In the genomic region with DNA sequence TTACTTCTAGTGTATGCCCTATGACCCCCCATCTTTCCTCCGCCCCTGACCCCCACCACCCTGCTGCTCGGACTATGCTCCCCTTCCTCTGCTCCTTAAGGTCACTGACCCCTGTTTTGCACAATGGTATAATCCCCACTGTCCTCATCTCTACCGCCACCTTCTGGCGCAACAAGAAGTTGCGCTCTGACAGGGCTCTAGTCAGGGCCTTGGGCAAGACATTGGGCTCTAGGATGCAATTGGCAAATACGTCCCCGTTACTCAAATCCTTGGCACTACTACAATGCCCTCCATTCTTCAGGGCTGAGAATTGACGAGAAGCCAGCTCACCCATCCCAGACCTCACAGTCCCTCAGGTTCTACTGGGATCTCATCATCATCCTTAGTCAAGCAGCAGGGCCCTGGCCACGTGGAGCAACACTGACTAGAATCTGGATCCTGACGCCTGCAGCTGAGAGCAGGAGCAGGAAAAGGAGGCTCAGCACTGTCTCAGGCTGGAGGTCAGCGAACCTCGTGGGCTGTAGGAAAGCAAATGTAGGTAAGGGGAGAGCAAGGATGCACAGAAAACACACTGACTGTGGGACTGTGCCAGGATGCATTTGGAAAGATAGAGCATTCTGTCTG, we compare ENCODE assay signal across 9 cellular contexts. TPM values are rescaled to one million over a fixed set of nuclear protein-coding genes. Genes with fewer than 3 reads are reported as not detected.
DNase-seq lines count a peak whose midpoint lies in the region; ATAC-seq, FAIRE-seq and TF ChIP-seq lines count a peak whose summit lies in the region.
"Had no signal": no experiment of that assay in that cellular context is flagged by ENCODE, and none has a peak within 500 bp of the region (broad histone marks: within the 10 kb centered on the region; RNA-seq: fewer than 3 reads in every experiment).

No MANE protein-coding gene starts in this region.

- H3K9me1 ChIP-seq in keratinocyte (ENCODE audit: control insufficient read depth, extremely low read depth, insufficient read depth, low read length): no peaks in the 10 kb centered on the region

- H3K4me1 ChIP-seq in keratinocyte (ENCODE audit: control insufficient read depth, extremely low read depth, insufficient read depth, low read length): no peaks in the 10 kb centered on the region

- no peaks in the 10 kb centered on the region for H3K79me2 ChIP-seq in keratinocyte (ENCODE audit: control insufficient read depth, insufficient read depth, low read length)

- peak; percentile 95 for ATAC-seq in GM21723 (IDR thresholded peaks at IDR 0.05; ENCODE audit: unreplicated experiment)

- no peaks in the 10 kb centered on the region for H3K36me3 ChIP-seq in keratinocyte (ENCODE audit: control insufficient read depth in 2 of 2, extremely low read depth in 1 of 2, insufficient read depth in 2 of 2, low read length in 2 of 2)

- no peak overlapping the region for H3K4me2 ChIP-seq in keratinocyte (ENCODE audit: control insufficient read depth, extremely low read depth, insufficient read depth, low read depth, low read length)

- H3K27ac ChIP-seq in keratinocyte (ENCODE audit: control insufficient read depth, insufficient read depth, low read length): no peak overlapping the region

- no peak overlapping the region for H3K9ac ChIP-seq in keratinocyte (ENCODE audit: control insufficient read depth, extremely low read depth, insufficient read depth, low read length)

- no peaks in the 10 kb centered on the region for H3K9me3 ChIP-seq in keratinocyte (ENCODE audit: control insufficient read depth, low read depth, low read length)

- peak; percentile 11 for DNase-seq in NK-92 treated with Interleukin-12 subunit alpha and Interleukin-12 subunit beta, amount 100 ng/mL, for 24 hours (lab: John Stamatoyannopoulos, UW)
- DNase-seq in NK-92 (lab: John Stamatoyannopoulos, UW; ENCODE audit: unreplicated experiment): no peak
- peak; percentile 66 to 69 for DNase-seq in activated T-cell treated with anti-CD3 and anti-CD28 coated beads, Interleukin-2, amount 50 U/mL, for 48 hours
- no peak for DNase-seq in keratinocyte (ENCODE audit: low read depth, low spot score)
- no peak for DNase-seq in A172 (ENCODE audit: low spot score)
- DNase-seq in NCI-H524 treated with DMSO at 0.1 percent for 48 hours (lab: John Stamatoyannopoulos, UW): no peak

- TF ChIP-seq EP300 in Ishikawa (IDR thresholded peaks at IDR 0.05; ENCODE audit: borderline replicate concordance): no peak

- peak; percentile 59 to 73 (median 72) for TF ChIP-seq CTCF in keratinocyte (optimal IDR thresholded peaks at IDR 0.05 in 1 of 3, IDR thresholded peaks at IDR 0.05 in 1 of 3, conservative IDR thresholded peaks at IDR 0.05 in 1 of 3; ENCODE audit: extremely low read depth in 1 of 3, insufficient read depth in 2 of 3, low read length in 3 of 3)

- no peak overlapping the region for H2AFZ ChIP-seq in keratinocyte (ENCODE audit: control insufficient read depth, low read length)

- dilution Hi-C loops in keratinocyte (cut with MboI; ENCODE audit: extremely low pct_ligation_motif_present, low sequenced_read_pairs): no loop called here

- TF ChIP-seq RAD21 in Ishikawa (IDR thresholded peaks at IDR 0.05; ENCODE audit: low read depth): peak; percentile 48

- H3K4me3 ChIP-seq in keratinocyte (ENCODE audit: control insufficient read depth in 2 of 3, extremely low read depth in 1 of 3, insufficient read depth in 2 of 3, low read depth in 1 of 3, low read length in 3 of 3): no peak overlapping the region

- no peaks in the 10 kb centered on the region for H3K27me3 ChIP-seq in keratinocyte (ENCODE audit: control insufficient read depth, extremely low read depth, insufficient read depth, low read length)

- no peaks in the 10 kb centered on the region for H4K20me1 ChIP-seq in keratinocyte (ENCODE audit: control insufficient read depth, extremely low read depth, insufficient read depth, low read length)

- FAIRE-seq in keratinocyte (lab: Jason Lieb, UNC): no peak

TF ChIP-seq in Ishikawa, 13 proteins besides CTCF, POLR2A, EP300 and RAD21:
- TF ChIP-seq CREB1 (IDR thresholded peaks at IDR 0.05; ENCODE audit: low read depth) (no peak), CEBPB (IDR thresholded peaks at IDR 0.05) (no peak), ZBTB7A (IDR thresholded peaks at IDR 0.05; ENCODE audit: low read depth) (no peak), TAF1 (IDR thresholded peaks at IDR 0.05; ENCODE audit: low read depth) (no peak), TCF12 (IDR thresholded peaks at IDR 0.05; ENCODE audit: low read depth) (no peak), FOXM1 (IDR thresholded peaks at IDR 0.05; ENCODE audit: borderline replicate concordance, low read depth) (no peak), YY1 (IDR thresholded peaks at IDR 0.05; ENCODE audit: low read depth) (no peak)

RNA-seq across cellular contexts. Expression of a gene that starts 10.6 kb away (rescaled TPM):
- polyA plus RNA-seq in keratinocyte: not detected in 3 replicates
- polyA plus RNA-seq in keratinocyte (2011; ENCODE audit: low read depth): not detected
- not detected in 2 replicates for polyA plus RNA-seq in keratinocyte (2011; cell fraction: cytosol; rRNA removed)
- polyA plus RNA-seq in keratinocyte (2011; cell fraction: nucleus; rRNA removed): not detected in 2 replicates
- 0.06 TPM in 1 of 2 replicates, not detected in the other for polyA plus RNA-seq in keratinocyte (2012; ENCODE audit: low replicate concordance)
- polyA minus RNA-seq in keratinocyte: 0.30 TPM in 1 of 3 replicates, not detected in the others
- not detected for polyA minus RNA-seq in keratinocyte (2011; cell fraction: cytosol; rRNA and poly(A)+ RNA removed)
- not detected in 2 replicates for polyA minus RNA-seq in keratinocyte (2011; cell fraction: nucleus; rRNA and poly(A)+ RNA removed)
- total RNA-seq in A172 (2014; rRNA removed; shearing (Covaris generic)): not detected in 2 replicates
- total RNA-seq: CD4-positive, CD25-positive, alpha-beta regulatory T cell had no signal
- polyA plus RNA-seq: CD4-positive, CD25-positive, alpha-beta regulatory T cell had no signal

RNA-seq across cellular contexts. Expression of a gene that starts 20.4 kb away (rescaled TPM):
- 1.4 to 5.7 TPM (median 5.2 TPM) in 3 replicates for polyA plus RNA-seq in keratinocyte
- 2.4 TPM for polyA plus RNA-seq in keratinocyte (2011; ENCODE audit: low read depth)
- 0.69 and 0.84 TPM in 2 replicates for polyA plus RNA-seq in keratinocyte (2011; cell fraction: cytosol; rRNA removed)
- polyA plus RNA-seq in keratinocyte (2011; cell fraction: nucleus; rRNA removed): 11.6 and 14.0 TPM in 2 replicates
- 0.95 and 4.7 TPM in 2 replicates for polyA plus RNA-seq in keratinocyte (2012; ENCODE audit: low replicate concordance)
- 2.4 to 3.6 TPM (median 2.9 TPM) in 3 replicates for polyA minus RNA-seq in keratinocyte
- 0.77 TPM for polyA minus RNA-seq in keratinocyte (2011; cell fraction: cytosol; rRNA and poly(A)+ RNA removed)
- polyA minus RNA-seq in keratinocyte (2011; cell fraction: nucleus; rRNA and poly(A)+ RNA removed): 2.6 and 5.2 TPM in 2 replicates
- not detected in 2 replicates for total RNA-seq in A172 (2014; rRNA removed; shearing (Covaris generic))

RNA-seq across cellular contexts. Expression of a gene that starts 26.6 kb away (rescaled TPM):
- not detected in 3 replicates for polyA plus RNA-seq in keratinocyte
- polyA plus RNA-seq in keratinocyte (2011; ENCODE audit: low read depth): not detected
- not detected in 2 replicates for polyA plus RNA-seq in keratinocyte (2011; cell fraction: cytosol; rRNA removed)
- not detected in 2 replicates for polyA plus RNA-seq in keratinocyte (2011; cell fraction: nucleus; rRNA removed)
- not detected in 2 replicates for polyA plus RNA-seq in keratinocyte (2012; ENCODE audit: low replicate concordance)
- polyA minus RNA-seq in keratinocyte: not detected in 3 replicates
- not detected for polyA minus RNA-seq in keratinocyte (2011; cell fraction: cytosol; rRNA and poly(A)+ RNA removed)
- polyA minus RNA-seq in keratinocyte (2011; cell fraction: nucleus; rRNA and poly(A)+ RNA removed): not detected in 2 replicates
- total RNA-seq in A172 (2014; rRNA removed; shearing (Covaris generic)): not detected in 2 replicates
- total RNA-seq: CD4-positive, CD25-positive, alpha-beta regulatory T cell had no signal
- polyA plus RNA-seq: CD4-positive, CD25-positive, alpha-beta regulatory T cell had no signal

RNA-seq across cellular contexts. Expression of a gene that starts 30.1 kb away (rescaled TPM):
- not detected in 3 replicates for polyA plus RNA-seq in keratinocyte
- polyA plus RNA-seq in keratinocyte (2011; ENCODE audit: low read depth): not detected
- not detected in 2 replicates for polyA plus RNA-seq in keratinocyte (2011; cell fraction: cytosol; rRNA removed)
- polyA plus RNA-seq in keratinocyte (2011; cell fraction: nucleus; rRNA removed): not detected in 2 replicates
- polyA plus RNA-seq in keratinocyte (2012; ENCODE audit: low replicate concordance): not detected in 2 replicates
- not detected in 3 replicates for polyA minus RNA-seq in keratinocyte
- not detected for polyA minus RNA-seq in keratinocyte (2011; cell fraction: cytosol; rRNA and poly(A)+ RNA removed)
- not detected in 2 replicates for polyA minus RNA-seq in keratinocyte (2011; cell fraction: nucleus; rRNA and poly(A)+ RNA removed)
- not detected in 2 replicates for total RNA-seq in A172 (2014; rRNA removed; shearing (Covaris generic))
- total RNA-seq: CD4-positive, CD25-positive, alpha-beta regulatory T cell had no signal
- polyA plus RNA-seq: CD4-positive, CD25-positive, alpha-beta regulatory T cell had no signal

RNA-seq across cellular contexts. Expression of a gene that starts 41.1 kb away (rescaled TPM):
- 0.57 to 54.1 TPM (median 10.4 TPM) in 3 replicates for polyA plus RNA-seq in keratinocyte
- polyA plus RNA-seq in keratinocyte (2011; ENCODE audit: low read depth): 8.4 TPM
- 3.8 and 4.6 TPM in 2 replicates for polyA plus RNA-seq in keratinocyte (2011; cell fraction: cytosol; rRNA removed)
- 2.0 and 2.3 TPM in 2 replicates for polyA plus RNA-seq in keratinocyte (2011; cell fraction: nucleus; rRNA removed)
- polyA plus RNA-seq in keratinocyte (2012; ENCODE audit: low replicate concordance): 0.74 and 81.7 TPM in 2 replicates
- 7.7 to 31.6 TPM in 2 of 3 replicates, not detected in the other for polyA minus RNA-seq in keratinocyte
- polyA minus RNA-seq in keratinocyte (2011; cell fraction: cytosol; rRNA and poly(A)+ RNA removed): 8.1 TPM
- polyA minus RNA-seq in keratinocyte (2011; cell fraction: nucleus; rRNA and poly(A)+ RNA removed): 1.1 and 1.7 TPM in 2 replicates
- not detected in 2 replicates for total RNA-seq in A172 (2014; rRNA removed; shearing (Covaris generic))
- total RNA-seq: CD4-positive, CD25-positive, alpha-beta regulatory T cell had no signal
- polyA plus RNA-seq: CD4-positive, CD25-positive, alpha-beta regulatory T cell had no signal

Comparison
In these comparisons a context has a peak if more than half of its experiments do, and no peak if none do; other contexts are left out.
1. DNase-seq: peak in NK-92 treated with Interleukin-12 subunit alpha and Interleukin-12 subunit beta, amount 100 ng/mL, for 24 hours (single experiment) and activated T-cell treated with anti-CD3 and anti-CD28 coated beads, Interleukin-2, amount 50 U/mL, for 48 hours (2 of 2); none in NK-92 (single experiment), keratinocyte (single experiment), A172 (single experiment) and NCI-H524 treated with DMSO at 0.1 percent for 48 hours (single experiment).